ENCODE assay signal across 29 cellular contexts in the genomic region with DNA sequence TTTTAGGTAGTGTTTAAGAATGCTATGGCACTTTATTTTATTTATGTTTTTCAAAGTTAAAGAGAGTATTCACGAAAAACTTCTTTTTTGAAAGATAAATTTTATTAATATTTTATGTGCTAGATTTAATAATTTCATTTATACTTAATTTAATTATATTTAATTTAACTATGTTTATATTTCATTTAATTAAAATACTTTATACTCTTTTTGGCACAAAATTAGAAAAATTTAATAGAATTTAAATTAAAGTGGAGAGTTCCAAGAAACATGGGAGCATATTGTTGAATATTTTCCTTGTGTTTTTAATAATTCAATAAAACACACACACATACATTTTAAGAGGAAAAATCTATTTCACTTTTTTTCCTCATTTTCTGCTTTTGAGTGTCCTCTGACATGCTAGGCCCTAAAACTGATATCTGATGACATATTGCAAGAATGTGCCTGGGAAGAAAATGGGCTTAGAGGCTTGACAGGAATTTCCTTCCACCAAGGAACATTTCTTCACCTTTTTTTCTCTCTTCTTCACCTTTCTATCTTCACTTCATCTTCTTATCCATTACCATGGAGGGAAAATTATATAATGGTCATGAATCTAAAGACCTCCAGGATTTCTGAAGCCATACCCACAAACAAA. TPM values are rescaled to one million over a fixed set of nuclear protein-coding genes. Genes with fewer than 3 reads are reported as not detected.
DNase-seq lines count a peak whose midpoint lies in the region; ATAC-seq, FAIRE-seq and TF ChIP-seq lines count a peak whose summit lies in the region.
"Had no signal": no experiment of that assay in that cellular context is flagged by ENCODE, and none has a peak within 500 bp of the region (broad histone marks: within the 10 kb centered on the region; RNA-seq: fewer than 3 reads in every experiment).

No MANE protein-coding gene starts in this region.

- no peak for DNase-seq in D721Med (ENCODE audit: insufficient read length, low spot score)
- no peak for DNase-seq in astrocyte (ENCODE audit: low read depth)
- DNase-seq in iris pigment epithelial cell (ENCODE audit: low read depth) = peak; percentile 39
- no peak for DNase-seq in prostate gland (ENCODE audit: low spot score)
- no peak for DNase-seq in nephron progenitor cell
- DNase-seq in NCI-H524 treated with DMSO at 0.1 percent for 48 hours (lab: John Stamatoyannopoulos, UW) = no peak
- no peak for DNase-seq in nucleus accumbens (lab: John Stamatoyannopoulos, UW)
- DNase-seq: activated CD4-positive, CD25-positive, alpha-beta regulatory T cell; activated effector memory CD4-positive, alpha-beta T cell treated with anti-CD3 and anti-CD28 coated beads, Interleukin-2, amount 50 U/mL, for 16 hours; activated naive CD8-positive, alpha-beta T cell treated with anti-CD3 and anti-CD28 coated beads for 36 hours; activated T-cell treated with anti-CD3 and anti-CD28 coated beads, Interleukin-2, amount 50 U/mL, for 24 hours; aorta; CD4-positive, alpha-beta memory T cell; islet precursor cell; left ventricle myocardium inferior; mesenchymal stem cell; naive thymus-derived CD4-positive, alpha-beta T cell; NCI-H1694 treated with DMSO at 0.1 percent for 48 hours; NCI-H446; NCI-H82; stimulated activated CD4-positive, alpha-beta T cell treated with anti-CD3 and anti-CD28 coated beads, Interleukin-2, amount 100 ng/mL, for 24 hours had no signal

- peak overlapping the region; percentile 90 for H3K27ac Mint-ChIP-seq in astrocyte (ENCODE audit: unreplicated experiment)
- H3K27ac Mint-ChIP-seq in nephron progenitor cell = no peak overlapping the region
- H3K27ac Mint-ChIP-seq: activated naive CD8-positive, alpha-beta T cell treated with anti-CD3 and anti-CD28 coated beads for 36 hours; activated T-cell treated with anti-CD3 and anti-CD28 coated beads, Interleukin-2, amount 50 U/mL, for 24 hours; CD4-positive, alpha-beta memory T cell; dendritic cell treated with granulocyte-macrophage colony-stimulating factor and Interleukin-4, amounts not matched to agents 40 ng/mL and 50 ng/mL, for 4 days; naive thymus-derived CD4-positive, alpha-beta T cell; stimulated activated naive CD8-positive, alpha-beta T cell treated with anti-CD3 and anti-CD28 coated beads, Interleukin-15, Interleukin-2, amounts not matched to agents 100 ng/mL and 50 ng/mL, for 24 hours had no signal

- H3K27me3 ChIP-seq in astrocyte (ENCODE audit: insufficient read depth, low read length) (no peaks in the 10 kb centered on the region), prostate gland (replicated peaks; ENCODE audit: insufficient read depth) (no peaks in the 10 kb centered on the region)
- H3K27me3 ChIP-seq: gastroesophageal sphincter, SJSA1 had no signal

- H3K4me2 ChIP-seq in astrocyte (ENCODE audit: low read length) = no peak overlapping the region

- H3K4me1 Mint-ChIP-seq in astrocyte (ENCODE audit: low read depth, unreplicated experiment) (peaks cover 69% of the 10 kb centered on the region), nephron progenitor cell (peaks cover 47% of the 10 kb centered on the region)
- H3K4me1 Mint-ChIP-seq: activated naive CD8-positive, alpha-beta T cell treated with anti-CD3 and anti-CD28 coated beads for 36 hours; CD4-positive, alpha-beta memory T cell; naive thymus-derived CD4-positive, alpha-beta T cell had no signal

- H3K27me3 Mint-ChIP-seq in astrocyte (ENCODE audit: low read depth, unreplicated experiment) (no peaks in the 10 kb centered on the region), nephron progenitor cell (ENCODE audit: low read depth, poor library complexity) (no peaks in the 10 kb centered on the region)
- H3K27me3 Mint-ChIP-seq: CD4-positive, alpha-beta memory T cell; dendritic cell treated with granulocyte-macrophage colony-stimulating factor and Interleukin-4, amounts not matched to agents 40 ng/mL and 50 ng/mL, for 4 days; naive thymus-derived CD4-positive, alpha-beta T cell; stimulated activated naive CD8-positive, alpha-beta T cell treated with anti-CD3 and anti-CD28 coated beads, Interleukin-15, Interleukin-2, amounts not matched to agents 100 ng/mL and 50 ng/mL, for 24 hours had no signal

- no peaks in the 10 kb centered on the region for H3K36me3 ChIP-seq in astrocyte (ENCODE audit: insufficient read depth, low read length)
- no peaks in the 10 kb centered on the region for H3K36me3 ChIP-seq in prostate gland
- H3K36me3 ChIP-seq: gastroesophageal sphincter, left ventricle myocardium inferior, SJSA1, thoracic aorta had no signal

- H3K36me3 Mint-ChIP-seq in astrocyte (ENCODE audit: low read depth, unreplicated experiment) (no peaks in the 10 kb centered on the region), nephron progenitor cell (ENCODE audit: low read depth) (peaks cover 31% of the 10 kb centered on the region)
- H3K36me3 Mint-ChIP-seq: activated naive CD8-positive, alpha-beta T cell treated with anti-CD3 and anti-CD28 coated beads for 36 hours; CD4-positive, alpha-beta memory T cell; naive thymus-derived CD4-positive, alpha-beta T cell had no signal

- H2AFZ ChIP-seq in astrocyte (ENCODE audit: low read depth, low read length) = no peak overlapping the region

- H4K20me1 ChIP-seq in astrocyte (ENCODE audit: insufficient read depth, low read length) = no peaks in the 10 kb centered on the region

- H3K9me3 Mint-ChIP-seq in astrocyte (ENCODE audit: unreplicated experiment) = peaks cover 1% of the 10 kb centered on the region
- H3K9me3 Mint-ChIP-seq in nephron progenitor cell = peaks cover 19% of the 10 kb centered on the region
- H3K9me3 Mint-ChIP-seq: dendritic cell treated with granulocyte-macrophage colony-stimulating factor and Interleukin-4, amounts not matched to agents 40 ng/mL and 50 ng/mL, for 4 days had no signal

- H3K4me3 Mint-ChIP-seq in astrocyte (ENCODE audit: unreplicated experiment) (no peak overlapping the region), nephron progenitor cell (no peak overlapping the region)
- H3K4me3 Mint-ChIP-seq: activated naive CD8-positive, alpha-beta T cell treated with anti-CD3 and anti-CD28 coated beads for 36 hours; activated T-cell treated with anti-CD3 and anti-CD28 coated beads, Interleukin-2, amount 50 U/mL, for 24 hours; CD4-positive, alpha-beta memory T cell; dendritic cell treated with granulocyte-macrophage colony-stimulating factor and Interleukin-4, amounts not matched to agents 40 ng/mL and 50 ng/mL, for 4 days; naive thymus-derived CD4-positive, alpha-beta T cell; stimulated activated naive CD8-positive, alpha-beta T cell treated with anti-CD3 and anti-CD28 coated beads, Interleukin-15, Interleukin-2, amounts not matched to agents 100 ng/mL and 50 ng/mL, for 24 hours had no signal

- TF ChIP-seq CTCF in D721Med (IDR thresholded peaks at IDR 0.05; ENCODE audit: insufficient read depth, missing control alignments) (no peak), astrocyte (IDR thresholded peaks at IDR 0.05; ENCODE audit: insufficient read depth, low read depth, low read length) (no peak), prostate gland (IDR thresholded peaks at IDR 0.05) (no peak), nephron progenitor cell (IDR thresholded peaks at IDR 0.05) (no peak)

- H3K4me1 ChIP-seq in astrocyte (ENCODE audit: insufficient read depth, low read length) (peaks cover 37% of the 10 kb centered on the region), prostate gland (replicated peaks) (peaks cover 4% of the 10 kb centered on the region)
- H3K4me1 ChIP-seq: gastroesophageal sphincter had no signal

- WGBS in prostate gland = 98% methylated on average over 1 of the region's 1 CpG

- H3K79me2 ChIP-seq in astrocyte (ENCODE audit: insufficient read depth, low read length) = no peaks in the 10 kb centered on the region

- no peak for TF ChIP-seq POLR2A in prostate gland (IDR thresholded peaks at IDR 0.05)

- intact Hi-C loops in prostate gland (cut with DNase I) = no loop called here

- FAIRE-seq in D721Med (lab: Jason Lieb, UNC) = peak; percentile 56
- FAIRE-seq in astrocyte (lab: Jason Lieb, UNC) = no peak

- H3K27ac ChIP-seq in astrocyte (ENCODE audit: low read depth, low read length) = no peak overlapping the region
- H3K27ac ChIP-seq in prostate gland = peak overlapping the region; percentile 47 to 63
- H3K27ac ChIP-seq: gastroesophageal sphincter, left ventricle myocardium inferior, SJSA1, skin epidermis, thoracic aorta had no signal

- ATAC-seq in GM18858 (IDR thresholded peaks at IDR 0.05; ENCODE audit: unreplicated experiment) = no peak
- ATAC-seq: gastroesophageal sphincter; naive thymus-derived CD4-positive, alpha-beta T cell had no signal

- H3K9ac ChIP-seq in astrocyte (ENCODE audit: low read length) = no peak overlapping the region

- H3K4me3 ChIP-seq in astrocyte (ENCODE audit: insufficient read depth, low read depth, low read length) = no peak overlapping the region
- H3K4me3 ChIP-seq in prostate gland = no peak overlapping the region
- H3K4me3 ChIP-seq: gastroesophageal sphincter, left ventricle myocardium inferior, SJSA1, skin epidermis, thoracic aorta had no signal

- no peaks in the 10 kb centered on the region for H3K9me3 ChIP-seq in astrocyte (ENCODE audit: insufficient read depth, low read depth, low read length)
- H3K9me3 ChIP-seq in prostate gland = no peaks in the 10 kb centered on the region
- H3K9me3 ChIP-seq: SJSA1, thoracic aorta had no signal

RNA-seq across cellular contexts. Expression of a gene that starts 15.4 kb away (rescaled TPM):
- total RNA-seq in astrocyte (15.5 and 16.6 TPM in 2 replicates), prostate gland (10 to 100 TPM; 20.3 to 22.6 TPM)
- total RNA-seq: activated naive CD8-positive, alpha-beta T cell treated with anti-CD3 and anti-CD28 coated beads for 36 hours; CD4-positive, alpha-beta memory T cell; naive thymus-derived CD4-positive, alpha-beta T cell; T-helper 1 cell treated with Interleukin-12 subunit alpha and Interleukin-12 subunit beta and Interleukin-4 antibody, amounts not matched to agents 30 ng/mL and 1 ng/mL, for 36 hours had no signal
